13 cellular contexts compared by ENCODE assay signal in the genomic region with DNA sequence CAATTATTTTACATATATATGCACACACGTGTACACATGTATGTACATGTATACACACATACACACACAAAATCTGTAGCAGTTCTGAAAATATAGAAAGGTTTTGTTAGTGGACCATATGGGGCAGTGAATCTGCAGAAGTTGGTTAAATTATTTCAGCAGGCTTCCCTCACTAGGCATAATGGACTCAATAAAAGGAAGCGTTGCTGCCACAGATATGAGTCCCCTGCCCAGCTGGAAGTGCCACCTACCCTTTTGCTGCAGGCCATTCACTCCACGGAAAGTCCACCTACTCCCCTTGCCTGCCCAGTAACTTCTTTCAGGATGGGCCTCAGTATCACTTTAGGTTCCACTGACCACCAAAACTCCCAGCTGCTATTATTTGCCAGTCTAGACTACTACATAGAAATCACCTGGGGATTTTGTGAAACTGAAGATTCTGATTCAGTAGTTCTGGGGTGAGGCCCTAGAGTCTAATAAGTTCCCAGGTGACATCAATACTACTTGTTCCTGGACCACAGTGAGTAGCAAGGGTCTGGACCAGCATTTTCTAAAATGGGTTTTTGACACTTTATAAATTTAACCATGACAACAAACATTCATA. TPM values are rescaled to one million over a fixed set of nuclear protein-coding genes. Genes with fewer than 3 reads are reported as not detected.
DNase-seq lines count a peak whose midpoint lies in the region; ATAC-seq and TF ChIP-seq lines count a peak whose summit lies in the region.
"Had no signal": no experiment of that assay in that cellular context is flagged by ENCODE, and none has a peak within 500 bp of the region (broad histone marks: within the 10 kb centered on the region; RNA-seq: fewer than 3 reads in every experiment).

No MANE protein-coding gene starts in this region.

- H3K4me3 ChIP-seq in SJSA1: no peak overlapping the region
- H3K4me3 ChIP-seq: dorsolateral prefrontal cortex, psoas muscle had no signal

- H3K27me3 Mint-ChIP-seq in natural killer cell treated with Interleukin-12 subunit alpha and Interleukin-12 subunit beta and Interleukin-15 and Interleukin-18, amount 100 ng/mL, for 72 hours: no peaks in the 10 kb centered on the region

- peak overlapping the region; percentile 47 for H3K27ac ChIP-seq in SJSA1
- H3K27ac ChIP-seq: dorsolateral prefrontal cortex, psoas muscle had no signal

- peaks cover 38% of the 10 kb centered on the region for H3K4me1 ChIP-seq in SJSA1 (replicated peaks)
- H3K4me1 ChIP-seq: psoas muscle had no signal

- H3K9me3 Mint-ChIP-seq in natural killer cell treated with Interleukin-12 subunit alpha and Interleukin-12 subunit beta and Interleukin-15 and Interleukin-18, amount 100 ng/mL, for 72 hours: no peaks in the 10 kb centered on the region
- H3K9me3 Mint-ChIP-seq: activated T-cell treated with anti-CD3 and anti-CD28 coated beads, Interleukin-2, amount 50 U/mL, for 24 hours had no signal

- H3K9me3 ChIP-seq in SJSA1 (replicated peaks): no peaks in the 10 kb centered on the region
- H3K9me3 ChIP-seq: psoas muscle had no signal

- H3K36me3 Mint-ChIP-seq in natural killer cell treated with Interleukin-12 subunit alpha and Interleukin-12 subunit beta and Interleukin-15 and Interleukin-18, amount 100 ng/mL, for 72 hours: peaks cover 5% of the 10 kb centered on the region
- H3K36me3 Mint-ChIP-seq: CD14-positive monocyte had no signal

- H3K27me3 ChIP-seq in SJSA1 (replicated peaks): no peaks in the 10 kb centered on the region
- H3K27me3 ChIP-seq: dorsolateral prefrontal cortex had no signal

- no peaks in the 10 kb centered on the region for H3K36me3 ChIP-seq in SJSA1

- no peak overlapping the region for H3K4me3 Mint-ChIP-seq in natural killer cell treated with Interleukin-12 subunit alpha and Interleukin-12 subunit beta and Interleukin-15 and Interleukin-18, amount 100 ng/mL, for 72 hours
- H3K4me3 Mint-ChIP-seq: activated T-cell treated with anti-CD3 and anti-CD28 coated beads, Interleukin-2, amount 50 U/mL, for 24 hours; CD14-positive monocyte had no signal

- ATAC-seq in GM19455 (IDR thresholded peaks at IDR 0.05; ENCODE audit: unreplicated experiment) (peak; percentile 72), HG02981 (IDR thresholded peaks at IDR 0.05; ENCODE audit: unreplicated experiment) (peak; percentile 84), Right ventricle myocardium superior (ENCODE audit: poor library complexity) (no peak)
- no peak for ATAC-seq in natural killer cell treated with Interleukin-12 subunit alpha and Interleukin-12 subunit beta and Interleukin-15 and Interleukin-18, amount 100 ng/mL, for 72 hours
- ATAC-seq: psoas muscle had no signal

- TF ChIP-seq CTCF in GM10266 (IDR thresholded peaks at IDR 0.05; ENCODE audit: control insufficient read depth, insufficient read depth, low read depth, missing control alignments): no peak

- intact Hi-C loops in Right ventricle myocardium superior (cut with DNase I): no loop called here

- H3K27ac Mint-ChIP-seq in natural killer cell treated with Interleukin-12 subunit alpha and Interleukin-12 subunit beta and Interleukin-15 and Interleukin-18, amount 100 ng/mL, for 72 hours: no peak overlapping the region
- H3K27ac Mint-ChIP-seq: activated T-cell treated with anti-CD3 and anti-CD28 coated beads, Interleukin-2, amount 50 U/mL, for 24 hours; CD14-positive monocyte had no signal

- H3K4me1 Mint-ChIP-seq in natural killer cell treated with Interleukin-12 subunit alpha and Interleukin-12 subunit beta and Interleukin-15 and Interleukin-18, amount 100 ng/mL, for 72 hours (ENCODE audit: low read depth in 2 of 2): peaks cover 0 to 16% of the 10 kb centered on the region in 2 donors
- H3K4me1 Mint-ChIP-seq: CD14-positive monocyte had no signal

- DNase-seq in GM10266 (ENCODE audit: extremely low spot score) (peak; percentile 30), SJSA1 (ENCODE audit: low read depth in 1 of 2, low spot score in 2 of 2) (no peak), NCI-H1417 (lab: John Stamatoyannopoulos, UW) (no peak), KG1 (lab: John Stamatoyannopoulos, UW) (no peak), Right ventricle myocardium superior (no peak)
- no peak for DNase-seq in natural killer cell treated with Interleukin-12 subunit alpha and Interleukin-12 subunit beta and Interleukin-15 and Interleukin-18, amount 100 ng/mL, for 72 hours (ENCODE audit: low spot score)
- DNase-seq: activated T-cell treated with anti-CD3 and anti-CD28 coated beads, Interleukin-2, amount 50 U/mL, for 24 hours; dorsolateral prefrontal cortex; NCI-H1417 treated with DMSO at 0.1 percent for 48 hours; psoas muscle had no signal

RNA-seq across cellular contexts. Expression of a gene that starts 29.3 kb away (rescaled TPM):
- total RNA-seq in SJSA1 (2014; rRNA removed; shearing (Covaris generic)): 13.4 and 14.6 TPM in 2 replicates
- total RNA-seq in Right ventricle myocardium superior: 6.7 TPM
- total RNA-seq in natural killer cell treated with Interleukin-12 subunit alpha and Interleukin-12 subunit beta and Interleukin-15 and Interleukin-18, amount 100 ng/mL, for 72 hours: 1 to 10 TPM; 9.2 TPM

Comparison
In these comparisons a context has a peak if more than half of its experiments do, and no peak if none do; other contexts are left out.
1. ATAC-seq: peak in GM19455 (single experiment) and HG02981 (single experiment); none in Right ventricle myocardium superior (single experiment) and natural killer cell treated with Interleukin-12 subunit alpha and Interleukin-12 subunit beta and Interleukin-15 and Interleukin-18, amount 100 ng/mL, for 72 hours (0 of 2).